22 cellular contexts compared by ENCODE assay signal in genomic region chr17:76640550-76641380, GRCh38. TPM values are rescaled to one million over a fixed set of nuclear protein-coding genes. Genes with fewer than 3 reads are reported as not detected.
DNase-seq lines count a peak whose midpoint lies in the region; ATAC-seq and TF ChIP-seq lines count a peak whose summit lies in the region.
"Had no signal": no experiment of that assay in that cellular context is flagged by ENCODE, and none has a peak within 500 bp of the region (broad histone marks: within the 10 kb centered on the region; RNA-seq: fewer than 3 reads in every experiment).

No MANE protein-coding gene starts in this region.

- H3K4me1 ChIP-seq in duodenal mucosa (ENCODE audit: control insufficient read depth in 1 of 2, insufficient read depth in 2 of 2, low read length in 2 of 2) (peaks cover 21 to 22% of the 10 kb centered on the region in 2 donors), neural progenitor cell (peaks cover 10% of the 10 kb centered on the region)
- H3K4me1 ChIP-seq: breast epithelium, uterus had no signal

- no peak overlapping the region for H3K9ac ChIP-seq in duodenal mucosa (ENCODE audit: low read depth in 1 of 2, low read length in 2 of 2)
- no peak overlapping the region for H3K9ac ChIP-seq in neural progenitor cell

- H3K9me3 ChIP-seq in duodenal mucosa (ENCODE audit: control insufficient read depth in 1 of 2, low read length in 2 of 2) = no peaks in the 10 kb centered on the region
- no peaks in the 10 kb centered on the region for H3K9me3 ChIP-seq in neural progenitor cell (ENCODE audit: low read depth)
- H3K9me3 ChIP-seq: breast epithelium, uterus had no signal

- H3K36me3 ChIP-seq in duodenal mucosa (ENCODE audit: control insufficient read depth in 1 of 2, insufficient read depth in 2 of 2, low read length in 2 of 2) = peaks cover 0 to 6% of the 10 kb centered on the region in 2 donors
- H3K36me3 ChIP-seq in neural progenitor cell = no peaks in the 10 kb centered on the region
- H3K36me3 ChIP-seq: breast epithelium, uterus had no signal

- DNase-seq in Caki2 (ENCODE audit: low read depth) (peak; percentile 12), NCI-H226 (peak; percentile 45), neural progenitor cell (ENCODE audit: low spot score) (no peak), T-helper 1 cell (no peak), T-helper 9 cell (no peak), NCI-H2081 treated with DMSO at 0.1 percent for 48 hours (lab: John Stamatoyannopoulos, UW) (no peak)
- DNase-seq: activated CD4-positive, CD25-positive, alpha-beta regulatory T cell; activated naive CD4-positive, alpha-beta T cell treated with anti-CD3 and anti-CD28 coated beads for 36 hours; AML-193; effector CD8-positive, alpha-beta T cell; foreskin fibroblast; IMR-90; NCI-H1417 treated with DMSO at 0.1 percent for 48 hours; NCI-H345; occipital lobe; stimulated activated naive B cell treated with anti-CD40 and anti-IgM and Interleukin-4, amounts not matched to agents 10 μg/mL and 1 μg/mL and 100 μg/mL, for 72 hours; uterus had no signal

- no peaks in the 10 kb centered on the region for H3K79me2 ChIP-seq in neural progenitor cell (ENCODE audit: low read depth)

- H3K27me3 ChIP-seq in duodenal mucosa (ENCODE audit: control insufficient read depth in 1 of 2, insufficient read depth in 2 of 2, low read length in 2 of 2) = peaks cover 0 to 4% of the 10 kb centered on the region in 2 donors
- no peaks in the 10 kb centered on the region for H3K27me3 ChIP-seq in neural progenitor cell
- H3K27me3 ChIP-seq: breast epithelium, uterus had no signal

- H3K9me3 Mint-ChIP-seq in neural progenitor cell = peaks cover 2% of the 10 kb centered on the region
- H3K9me3 Mint-ChIP-seq: activated naive CD4-positive, alpha-beta T cell treated with anti-CD3 and anti-CD28 coated beads for 36 hours had no signal

- TF ChIP-seq CTCF in neural progenitor cell (IDR thresholded peaks at IDR 0.05) = no peak

- H3K4me2 ChIP-seq in neural progenitor cell = no peak overlapping the region

- H3K4me1 Mint-ChIP-seq in neural progenitor cell = peaks cover 33% of the 10 kb centered on the region
- H3K4me1 Mint-ChIP-seq: stimulated activated naive B cell treated with anti-CD40 and anti-IgM and Interleukin-4, amounts not matched to agents 10 μg/mL and 1 μg/mL and 100 μg/mL, for 72 hours had no signal

- H3K27ac Mint-ChIP-seq in neural progenitor cell = peak overlapping the region; percentile 12
- H3K27ac Mint-ChIP-seq: activated naive CD4-positive, alpha-beta T cell treated with anti-CD3 and anti-CD28 coated beads for 36 hours; stimulated activated naive B cell treated with anti-CD40 and anti-IgM and Interleukin-4, amounts not matched to agents 10 μg/mL and 1 μg/mL and 100 μg/mL, for 72 hours had no signal

- H3K27me3 Mint-ChIP-seq in neural progenitor cell (ENCODE audit: insufficient read depth, low read depth) = peaks cover 2% of the 10 kb centered on the region

- H3K27ac ChIP-seq in duodenal mucosa (ENCODE audit: low read depth, low read length) = no peak overlapping the region
- no peak overlapping the region for H3K27ac ChIP-seq in neural progenitor cell
- H3K27ac ChIP-seq: breast epithelium, skin epidermis, uterus had no signal

- H2AFZ ChIP-seq in neural progenitor cell (replicated peaks) = no peak overlapping the region

- H4K20me1 ChIP-seq in neural progenitor cell (ENCODE audit: low read depth) = no peaks in the 10 kb centered on the region

- H3K36me3 Mint-ChIP-seq in neural progenitor cell = no peaks in the 10 kb centered on the region

- H3K4me3 Mint-ChIP-seq in neural progenitor cell = no peak overlapping the region
- H3K4me3 Mint-ChIP-seq: activated naive CD4-positive, alpha-beta T cell treated with anti-CD3 and anti-CD28 coated beads for 36 hours; stimulated activated naive B cell treated with anti-CD40 and anti-IgM and Interleukin-4, amounts not matched to agents 10 μg/mL and 1 μg/mL and 100 μg/mL, for 72 hours had no signal

- ATAC-seq in HG03432 (IDR thresholded peaks at IDR 0.05; ENCODE audit: unreplicated experiment) = no peak
- ATAC-seq: stimulated activated naive B cell treated with anti-CD40 and anti-IgM and Interleukin-4, amounts not matched to agents 10 μg/mL and 1 μg/mL and 100 μg/mL, for 72 hours had no signal

- H3K4me3 ChIP-seq in duodenal mucosa (ENCODE audit: low read depth in 1 of 2, low read length in 2 of 2) = peak overlapping the region; percentile 41 to 62
- no peak overlapping the region for H3K4me3 ChIP-seq in neural progenitor cell
- H3K4me3 ChIP-seq: breast epithelium, skin epidermis, uterus had no signal

- in situ Hi-C loops in Caki2 (cut with HindIII; ENCODE audit: low pct_unique_long_range_greater_than_20kb, low sequenced_read_pairs) = no loop called here

- no peaks in the 10 kb centered on the region for H3F3A ChIP-seq in neural progenitor cell (ENCODE audit: low read depth)

RNA-seq across cellular contexts. Expression of gene ST6GALNAC1, which starts 2.8 kb away (rescaled TPM):
- not detected in 2 replicates for total RNA-seq in Caki2 (2014; rRNA removed; shearing (Covaris generic); ENCODE audit: low replicate concordance)
- total RNA-seq in neural progenitor cell (ENCODE audit: low replicate concordance) = not detected in 2 replicates
- total RNA-seq: IMR-90, mammary epithelial cell had no signal

RNA-seq across cellular contexts. Expression of gene ST6GALNAC2, which starts 55.1 kb away (rescaled TPM):
- total RNA-seq in Caki2 (2014; rRNA removed; shearing (Covaris generic); ENCODE audit: low replicate concordance) = 2.8 and 5.3 TPM in 2 replicates
- total RNA-seq in neural progenitor cell (ENCODE audit: low replicate concordance) = 0.28 TPM in 1 of 2 replicates, not detected in the other
- total RNA-seq: activated naive CD4-positive, alpha-beta T cell treated with anti-CD3 and anti-CD28 coated beads for 36 hours; IMR-90; occipital lobe had no signal

Comparison
In these comparisons a context has a peak if more than half of its experiments do, and no peak if none do; other contexts are left out.
1. DNase-seq: peak in Caki2 (single experiment) and NCI-H226 (single experiment); none in neural progenitor cell (single experiment), T-helper 1 cell (0 of 5), T-helper 9 cell (single experiment) and NCI-H2081 treated with DMSO at 0.1 percent for 48 hours (single experiment).